9 cellular contexts compared by ENCODE assay signal in genomic region chr3:143974181-143974876, GRCh38. TPM values are rescaled to one million over a fixed set of nuclear protein-coding genes. Genes with fewer than 3 reads are reported as not detected.
A peak's percentile ranks its signal among the peaks of the same experiment; 100 is the strongest.
DNase-seq lines count a peak whose midpoint lies in the region; ATAC-seq and TF ChIP-seq lines count a peak whose summit lies in the region.
"Had no signal": no experiment of that assay in that cellular context is flagged by ENCODE, and none has a peak within 500 bp of the region (broad histone marks: within the 10 kb centered on the region; RNA-seq: fewer than 3 reads in every experiment).

No MANE protein-coding gene starts in this region.

- no peak for ATAC-seq in GM19452 (IDR thresholded peaks at IDR 0.05; ENCODE audit: unreplicated experiment)

- POLR2A ChIA-PET in AG04449 (lab: Yijun Ruan, JAX): no interaction called here

- H3K4me3 ChIP-seq in AG04449 (ENCODE audit: low read depth, low read length): peak overlapping the region; percentile 85
- peak overlapping the region; percentile 85; the same call in 1 of the 2 replicates for H3K4me3 ChIP-seq in Jurkat, Clone E6-1 (ENCODE audit: low read length)
- peak overlapping the region; percentile 76 to 99 for H3K4me3 ChIP-seq in cardiac fibroblast (replicated peaks in 1 of 2; ENCODE audit: low read depth in 2 of 2, low read length in 2 of 2)

- in situ Hi-C loops in ACHN (cut with HindIII; ENCODE audit: low pct_ligation_motif_present, low pct_unique_long_range_greater_than_20kb, low sequenced_read_pairs): no loop called here

- no peak for DNase-seq in AG04449 (ENCODE audit: low read depth, low spot score)
- no peak for DNase-seq in Jurkat, Clone E6-1 (ENCODE audit: low read depth, low spot score)
- peak in 1 of 2 donors; percentile 29 for DNase-seq in cardiac fibroblast (ENCODE audit: low read depth in 2 of 2)
- DNase-seq in myocyte (ENCODE audit: low read depth): peak; percentile 31
- no peak for DNase-seq in ACHN
- no peak for DNase-seq in epidermal melanocyte (ENCODE audit: insufficient read length, low spot score)
- no peak for DNase-seq in H4 (ENCODE audit: low spot score)
- DNase-seq: activated CD4-positive, alpha-beta T cell treated with anti-CD3 and anti-CD28 coated beads, Interleukin-2, amount 50 U/mL, for 1 hour had no signal

- CTCF ChIA-PET in AG04449 (lab: Yijun Ruan, JAX): interaction anchor here (0.9 to 2.2 kb wide), 8 partner anchors 9 to 1788 kb away, joined by 3 to 7 read pairs (median 4); no protein-coding TSS in a partner anchor

- TF ChIP-seq CTCF in AG04449 (IDR thresholded peaks at IDR 0.05; ENCODE audit: insufficient read depth, low read length, missing control alignments): no peak
- TF ChIP-seq CTCF in cardiac fibroblast (IDR thresholded peaks at IDR 0.05; ENCODE audit: low read depth, low read length): no peak

RNA-seq across cellular contexts. Expression of gene DIPK2A, which starts 2.7 kb away (rescaled TPM):
- 8.0 TPM for polyA plus RNA-seq in Jurkat, Clone E6-1 (2012; ENCODE audit: insufficient read depth, insufficient read length)
- total RNA-seq in myocyte: 40.2 and 45.0 TPM in 2 replicates
- polyA plus RNA-seq in myocyte (2012): 20.9 TPM
- total RNA-seq in H4 (2014; rRNA removed; shearing (Covaris generic)): 27.4 and 42.1 TPM in 2 replicates
